Comparison of ENCODE assay signal across 2 cellular contexts in genomic region chr7:85806321-85806720, GRCh38.
TF ChIP-seq lines count a peak whose summit lies in the region.

No MANE protein-coding gene starts in this region.

TF ChIP-seq in Ishikawa, 13 proteins besides CTCF, POLR2A, EP300 and RAD21 (continued from another document):
- TF ChIP-seq TEAD4 (IDR thresholded peaks at IDR 0.05) = no peak
- no peak for TF ChIP-seq YY1 (IDR thresholded peaks at IDR 0.05; ENCODE audit: low read depth)
- TF ChIP-seq NFIC (IDR thresholded peaks at IDR 0.05) = no peak
- no peak for TF ChIP-seq CEBPB (IDR thresholded peaks at IDR 0.05)
- TF ChIP-seq ZBTB7A (IDR thresholded peaks at IDR 0.05; ENCODE audit: low read depth) = no peak
- no peak for TF ChIP-seq CREB1 (IDR thresholded peaks at IDR 0.05; ENCODE audit: low read depth)
- no peak for TF ChIP-seq MAX (IDR thresholded peaks at IDR 0.05)
- TF ChIP-seq FOXM1 (IDR thresholded peaks at IDR 0.05; ENCODE audit: borderline replicate concordance, low read depth) = no peak
- no peak for TF ChIP-seq REST (IDR thresholded peaks at IDR 0.05; ENCODE audit: low read depth)
- no peak for TF ChIP-seq TCF12 (IDR thresholded peaks at IDR 0.05; ENCODE audit: low read depth)
- TF ChIP-seq TAF1 (IDR thresholded peaks at IDR 0.05; ENCODE audit: low read depth) = no peak
TF ChIP-seq in Ishikawa: peak in this region for 0.

TF ChIP-seq in GM12878, 131 proteins besides CTCF, POLR2A, EP300 and RAD21 (continued from another document):
- TF ChIP-seq RELB (IDR thresholded peaks at IDR 0.05; ENCODE audit: low read depth) (no peak), ELK1 (IDR thresholded peaks at IDR 0.05; ENCODE audit: low read depth, low read length) (no peak), ZNF687 (IDR thresholded peaks at IDR 0.05) (no peak), DPF2 (IDR thresholded peaks at IDR 0.05) (no peak), CBX3 (IDR thresholded peaks at IDR 0.05; ENCODE audit: borderline replicate concordance, low read depth) (no peak), SREBF1 (IDR thresholded peaks at IDR 0.05; ENCODE audit: low read length) (no peak)
